26 cellular contexts compared by ENCODE assay signal in genomic region chr9:88180084-88180765, GRCh38. TPM values are rescaled to one million over a fixed set of nuclear protein-coding genes. Genes with fewer than 3 reads are reported as not detected.
"Had no signal": no experiment of that assay in that cellular context is flagged by ENCODE, and none has a peak within 500 bp of the region (broad histone marks: within the 10 kb centered on the region; RNA-seq: fewer than 3 reads in every experiment).

No MANE protein-coding gene starts in this region.

- DNase-seq: activated B cell treated with CpG ODN at 0.5 μM for 24 hours; activated CD4-positive, alpha-beta T cell treated with anti-CD3 and anti-CD28 coated beads for 36 hours; activated CD4-positive, alpha-beta T cell treated with anti-CD3 and anti-CD28 coated beads, Interleukin-2, amount 50 U/mL, for 48 hours; activated naive CD4-positive, alpha-beta T cell treated with Interleukin-2 at 50 U/mL for 16 hours; activated T-cell treated with anti-CD3 and anti-CD28 coated beads, Interleukin-2, amount 50 U/mL, for 24 hours; anterior cingulate cortex; body of pancreas; effector CD4-positive, alpha-beta T cell; glutamatergic neuron; hippocampal formation; nephron progenitor cell; pancreas; right cardiac atrium; stimulated activated CD4-positive, alpha-beta T cell treated with anti-CD3 and anti-CD28 coated beads, Interleukin-4, amount 100 ng/mL, for 24 hours; stimulated activated naive CD4-positive, alpha-beta T cell treated with Interleukin-2 at 50 U/mL for 16 hours; T-helper 1 cell had no signal

- H3K4me1 Mint-ChIP-seq: activated B cell treated with CpG ODN at 0.5 μM for 24 hours, memory B cell had no signal

- H3K9me3 ChIP-seq: body of pancreas, pancreas, thoracic aorta, upper lobe of left lung had no signal

- H3K36me3 ChIP-seq: esophagus muscularis mucosa, pancreas, thoracic aorta, upper lobe of left lung had no signal

- H3K4me3 Mint-ChIP-seq: activated B cell treated with CpG ODN at 0.5 μM for 24 hours; activated CD4-positive, alpha-beta T cell treated with anti-CD3 and anti-CD28 coated beads for 36 hours; activated T-cell treated with anti-CD3 and anti-CD28 coated beads, Interleukin-2, amount 50 U/mL, for 24 hours; memory B cell; nephron progenitor cell had no signal

- ATAC-seq: activated CD4-positive, alpha-beta T cell treated with anti-CD3 and anti-CD28 coated beads for 36 hours; body of pancreas; pancreas; right cardiac atrium had no signal

- H3K27ac Mint-ChIP-seq: activated B cell treated with CpG ODN at 0.5 μM for 24 hours; activated CD4-positive, alpha-beta T cell treated with anti-CD3 and anti-CD28 coated beads for 36 hours; activated T-cell treated with anti-CD3 and anti-CD28 coated beads, Interleukin-2, amount 50 U/mL, for 24 hours; activated T-helper 2 cell treated with anti-CD3 and anti-CD28 coated beads, Interferon-gamma antibody, Interleukin-2, Interleukin-4, amounts not matched to agents 10 μg/mL and 5 μg/mL and 100 μg/mL, durations not matched to agents 14 hours and 24 hours and 36 hours; memory B cell; nephron progenitor cell had no signal

- H3K36me3 Mint-ChIP-seq: memory B cell had no signal

- H3K27ac ChIP-seq: body of pancreas, esophagus muscularis mucosa, pancreas, thoracic aorta, upper lobe of left lung had no signal

- H3K4me3 ChIP-seq: body of pancreas, esophagus muscularis mucosa, pancreas, thoracic aorta, upper lobe of left lung had no signal

- H3K4me1 ChIP-seq: pancreas had no signal

- H3K9me3 Mint-ChIP-seq: activated B cell treated with CpG ODN at 0.5 μM for 24 hours; activated T-cell treated with anti-CD3 and anti-CD28 coated beads, Interleukin-2, amount 50 U/mL, for 24 hours; activated T-helper 2 cell treated with anti-CD3 and anti-CD28 coated beads, Interferon-gamma antibody, Interleukin-2, Interleukin-4, amounts not matched to agents 10 μg/mL and 5 μg/mL and 100 μg/mL, durations not matched to agents 14 hours and 24 hours and 36 hours had no signal

- H3K27me3 ChIP-seq: body of pancreas, esophagus muscularis mucosa, pancreas, upper lobe of left lung had no signal

RNA-seq across cellular contexts. Expression of gene SPATA31C2, which starts 42.0 kb away (rescaled TPM):
- total RNA-seq: activated B cell treated with CpG ODN at 0.5 μM for 24 hours; activated T-helper 2 cell treated with anti-CD3 and anti-CD28 coated beads, Interferon-gamma antibody, Interleukin-2, Interleukin-4, amounts not matched to agents 10 μg/mL and 5 μg/mL and 100 μg/mL, durations not matched to agents 14 hours and 24 hours and 36 hours; body of pancreas; cardiac septum; chondrocyte; esophagus muscularis mucosa; frontal cortex; liver; pancreas; pulmonary artery endothelial cell; right cardiac atrium; thoracic aorta; upper lobe of left lung had no signal
